8 cellular contexts compared by ENCODE assay signal in genomic region chr1:233718057-233718456, GRCh38.
"Had no signal": no experiment of that assay in that cellular context is flagged by ENCODE, and none has a peak within 500 bp of the region (broad histone marks: within the 10 kb centered on the region; RNA-seq: fewer than 3 reads in every experiment).

No MANE protein-coding gene starts in this region.

- DNase-seq: H9, HCEC 1CT, KBM-7 had no signal

- H3K27ac ChIP-seq: KMS-11 had no signal

- H3K27ac Mint-ChIP-seq: GM23338, H9 had no signal

- H3K4me3 Mint-ChIP-seq: GM23338, H9 had no signal

- ATAC-seq: GM23338 had no signal

- H3K9ac ChIP-seq: KMS-11 had no signal

- H3K4me2 ChIP-seq: GM23338, KMS-11 had no signal

- H3K9me3 Mint-ChIP-seq: GM23338 had no signal

- H2AFZ ChIP-seq: GM23338 had no signal

- H3K4me3 ChIP-seq: GM23338 had no signal

- FAIRE-seq: H1, H54, HTR-8/SVneo had no signal
